Comparison of ENCODE assay signal across 7 cellular contexts in genomic region chr1:182299054-182299727, GRCh38.
DNase-seq lines count a peak whose midpoint lies in the region; ATAC-seq, FAIRE-seq and TF ChIP-seq lines count a peak whose summit lies in the region.
"Not testable (repeated sequence)": the region's sequence is repeated elsewhere in the genome, so short reads cannot be mapped to it uniquely, and the experiment has no call there.

No MANE protein-coding gene starts in this region.

- not testable (repeated sequence) for H3K9me3 Mint-ChIP-seq in CD4-positive, CD25-positive, alpha-beta regulatory T cell; T-helper 2 cell treated with Interferon-gamma antibody and Interleukin-4, amounts not matched to agents 5 μg/mL and 100 μg/mL, for 36 hours; activated CD8-positive, alpha-beta memory T cell treated with anti-CD3 and anti-CD28 coated beads, Interleukin-2, amount 10 ng/mL, durations not matched to agents 7 days and 5 days (ENCODE audit: low read depth); glutamatergic neuron (ENCODE audit: unreplicated experiment); stimulated activated effector memory CD8-positive, alpha-beta T cell treated with anti-CD3 and anti-CD28 coated beads, Interleukin-12 subunit alpha, Interleukin-12 subunit beta, amount 100 ng/mL, for 72 hours

- H3K4me1 Mint-ChIP-seq in CD4-positive, CD25-positive, alpha-beta regulatory T cell, result peaks cover 0 to 17% (median 5%) of the 10 kb centered on the region in 4 donors
- H3K4me1 Mint-ChIP-seq in T-helper 2 cell treated with Interferon-gamma antibody and Interleukin-4, amounts not matched to agents 5 μg/mL and 100 μg/mL, for 36 hours (ENCODE audit: low read depth), result peaks cover 26% of the 10 kb centered on the region
- H3K4me1 Mint-ChIP-seq in activated CD8-positive, alpha-beta memory T cell treated with anti-CD3 and anti-CD28 coated beads, Interleukin-2, amount 10 ng/mL, durations not matched to agents 7 days and 5 days, result peaks cover 33% of the 10 kb centered on the region
- H3K4me1 Mint-ChIP-seq in glutamatergic neuron (ENCODE audit: low read depth, unreplicated experiment), result peaks cover 25% of the 10 kb centered on the region
- H3K4me1 Mint-ChIP-seq in stimulated activated effector memory CD8-positive, alpha-beta T cell treated with anti-CD3 and anti-CD28 coated beads, Interleukin-12 subunit alpha, Interleukin-12 subunit beta, amount 100 ng/mL, for 72 hours, result peaks cover 38% of the 10 kb centered on the region

- H3K27ac Mint-ChIP-seq in CD4-positive, CD25-positive, alpha-beta regulatory T cell, result peak overlapping the region in 2 of 3 donors; percentile 21 to 67
- H3K27ac Mint-ChIP-seq in T-helper 2 cell treated with Interferon-gamma antibody and Interleukin-4, amounts not matched to agents 5 μg/mL and 100 μg/mL, for 36 hours, result peak overlapping the region; percentile 79
- H3K27ac Mint-ChIP-seq in activated CD8-positive, alpha-beta memory T cell treated with anti-CD3 and anti-CD28 coated beads, Interleukin-2, amount 10 ng/mL, durations not matched to agents 7 days and 5 days, result peak overlapping the region; percentile 77
- peak overlapping the region; percentile 74 for H3K27ac Mint-ChIP-seq in glutamatergic neuron (ENCODE audit: unreplicated experiment)
- H3K27ac Mint-ChIP-seq in stimulated activated effector memory CD8-positive, alpha-beta T cell treated with anti-CD3 and anti-CD28 coated beads, Interleukin-12 subunit alpha, Interleukin-12 subunit beta, amount 100 ng/mL, for 72 hours, result peak overlapping the region; percentile 48

- not testable (repeated sequence) for H2AFZ ChIP-seq in IMR-90 (replicated peaks; ENCODE audit: low read length, poor library complexity)
- peak overlapping the region; percentile 65 for H2AFZ ChIP-seq in K562 (ENCODE audit: low read depth, low read length)

- not testable (repeated sequence) for H3K79me2 ChIP-seq in K562 (ENCODE audit: control insufficient read depth, insufficient read depth, low read length)

- not testable (repeated sequence) for H3K23ac ChIP-seq in IMR-90 (ENCODE audit: low read depth, low read length)

- H4K5ac ChIP-seq in IMR-90 (ENCODE audit: low read depth, low read length), result not testable (repeated sequence)

- not testable (repeated sequence) for H4K91ac ChIP-seq in IMR-90 (ENCODE audit: insufficient read depth, low read depth, low read length)

- not testable (repeated sequence) for H3K36me3 Mint-ChIP-seq in CD4-positive, CD25-positive, alpha-beta regulatory T cell; T-helper 2 cell treated with Interferon-gamma antibody and Interleukin-4, amounts not matched to agents 5 μg/mL and 100 μg/mL, for 36 hours (ENCODE audit: low read depth); activated CD8-positive, alpha-beta memory T cell treated with anti-CD3 and anti-CD28 coated beads, Interleukin-2, amount 10 ng/mL, durations not matched to agents 7 days and 5 days; glutamatergic neuron (ENCODE audit: unreplicated experiment); stimulated activated effector memory CD8-positive, alpha-beta T cell treated with anti-CD3 and anti-CD28 coated beads, Interleukin-12 subunit alpha, Interleukin-12 subunit beta, amount 100 ng/mL, for 72 hours

- WGBS in IMR-90 (ENCODE audit: extremely low coverage in 2 of 2, insufficient read length in 1 of 2), 2 experiments, result no CpG with 5 or more reads among the region's 14 CpGs
- 56% methylated on average over 13 of the region's 14 CpGs for WGBS in K562 (ENCODE audit: insufficient coverage, low coverage, missing lambda C conversion rate)

- H3K27ac ChIP-seq in CD4-positive, CD25-positive, alpha-beta regulatory T cell (ENCODE audit: insufficient read depth, low read length, poor library complexity, severe bottlenecking); IMR-90 (ENCODE audit: insufficient read depth, low read length): not testable (repeated sequence)
- peak overlapping the region; percentile 95 for H3K27ac ChIP-seq in K562 (ENCODE audit: extremely low read depth, low read depth, low read length)

- H3K4me3 ChIP-seq in CD4-positive, CD25-positive, alpha-beta regulatory T cell (ENCODE audit: low read depth, low read length); IMR-90 (ENCODE audit: insufficient read depth, low read depth, low read length); K562: not testable (repeated sequence)

- H3K27me3 ChIP-seq in CD4-positive, CD25-positive, alpha-beta regulatory T cell (ENCODE audit: control insufficient read depth, insufficient read depth, low read length); IMR-90 (ENCODE audit: control insufficient read depth, insufficient read depth, low read length); K562 (ENCODE audit: control insufficient read depth in 2 of 2, insufficient read depth in 2 of 2, low read length in 2 of 2): not testable (repeated sequence)

- H3K4ac ChIP-seq in IMR-90 (ENCODE audit: low read depth, low read length), result not testable (repeated sequence)

- H3K9me3 ChIP-seq in CD4-positive, CD25-positive, alpha-beta regulatory T cell (ENCODE audit: control insufficient read depth in 2 of 2, low read length in 2 of 2); IMR-90 (ENCODE audit: control insufficient read depth, insufficient read depth, low read length); K562 (replicated peaks; ENCODE audit: control insufficient read depth, insufficient read depth, low read depth, low read length): not testable (repeated sequence)

- POLR2A ChIA-PET in IMR-90 (lab: Charles Lee; ENCODE audit: unreplicated experiment), result not testable (repeated sequence)
- POLR2A ChIA-PET in K562 (lab: Yijun Ruan, JAX), result interaction anchor here (0.5 to 3.7 kb wide), 18 partner anchors 10 to 1355 kb away, joined by 3 to 48 read pairs (median 6); partner anchors contain the start of gene GLUL

- not testable (repeated sequence) for H2BK5ac ChIP-seq in IMR-90 (ENCODE audit: low read depth, low read length, poor library complexity, severe bottlenecking)

- dilution Hi-C loops in IMR-90 (cut with HindIII; ENCODE audit: low sequenced_read_pairs, unreplicated experiment), result not testable (repeated sequence)

- H3K14ac ChIP-seq in IMR-90 (replicated peaks; ENCODE audit: low read depth, low read length), result not testable (repeated sequence)

- H3K9ac ChIP-seq in IMR-90 (ENCODE audit: low read depth, low read length), result not testable (repeated sequence)
- H3K9ac ChIP-seq in K562 (ENCODE audit: insufficient read depth in 1 of 2, low read depth in 2 of 2, low read length in 2 of 2), result peak overlapping the region; percentile 70 to 75; a peak in 3 of 4 replicates

- H3K4me2 ChIP-seq in IMR-90 (ENCODE audit: low read depth, low read length), result not testable (repeated sequence)
- peak overlapping the region; percentile 44 for H3K4me2 ChIP-seq in K562 (ENCODE audit: insufficient read depth, low read length)

- not testable (repeated sequence) for H3K56ac ChIP-seq in IMR-90 (ENCODE audit: extremely low read depth, insufficient read depth, low read length)

- TF ChIP-seq RAD21 in IMR-90 (IDR thresholded peaks at IDR 0.05; ENCODE audit: low read length); K562 (CRISPR knock-in tag; conservative IDR thresholded peaks at IDR 0.05 in 1 of 2, IDR thresholded peaks at IDR 0.05 in 1 of 2): not testable (repeated sequence)

- H2AK5ac ChIP-seq in IMR-90 (ENCODE audit: low read depth, low read length), result not testable (repeated sequence)

- H2BK15ac ChIP-seq in IMR-90 (ENCODE audit: low read depth, low read length), result not testable (repeated sequence)

- not testable (repeated sequence) for H3K4me3 Mint-ChIP-seq in CD4-positive, CD25-positive, alpha-beta regulatory T cell; activated CD8-positive, alpha-beta memory T cell treated with anti-CD3 and anti-CD28 coated beads, Interleukin-2, amount 10 ng/mL, durations not matched to agents 7 days and 5 days; glutamatergic neuron (ENCODE audit: unreplicated experiment); stimulated activated effector memory CD8-positive, alpha-beta T cell treated with anti-CD3 and anti-CD28 coated beads, Interleukin-12 subunit alpha, Interleukin-12 subunit beta, amount 100 ng/mL, for 72 hours
- peak overlapping the region; percentile 43 for H3K4me3 Mint-ChIP-seq in T-helper 2 cell treated with Interferon-gamma antibody and Interleukin-4, amounts not matched to agents 5 μg/mL and 100 μg/mL, for 36 hours

- H2BK20ac ChIP-seq in IMR-90 (ENCODE audit: low read depth, low read length), result not testable (repeated sequence)

- not testable (repeated sequence) for H4K8ac ChIP-seq in IMR-90 (ENCODE audit: low read depth in 2 of 2, low read length in 2 of 2)

- H2AK9ac ChIP-seq in IMR-90 (replicated peaks; ENCODE audit: low read depth, low read length, poor library complexity), result peak overlapping the region; percentile 44

- not testable (repeated sequence) for ATAC-seq in CD4-positive, CD25-positive, alpha-beta regulatory T cell (ENCODE audit: low read depth in 2 of 2); IMR-90 (ENCODE audit: low read depth); activated CD8-positive, alpha-beta memory T cell treated with anti-CD3 and anti-CD28 coated beads, Interleukin-2, amount 10 ng/mL, durations not matched to agents 7 days and 5 days; stimulated activated effector memory CD8-positive, alpha-beta T cell treated with anti-CD3 and anti-CD28 coated beads, Interleukin-12 subunit alpha, Interleukin-12 subunit beta, amount 100 ng/mL, for 72 hours
- ATAC-seq in K562, result peak; percentile 11

- H3K4me1 ChIP-seq in CD4-positive, CD25-positive, alpha-beta regulatory T cell (ENCODE audit: control insufficient read depth, insufficient read depth, low read length, poor library complexity, severe bottlenecking); IMR-90 (ENCODE audit: control insufficient read depth, insufficient read depth, low read length): not testable (repeated sequence)
- H3K4me1 ChIP-seq in K562 (replicated peaks in 1 of 2; ENCODE audit: control insufficient read depth in 2 of 2, insufficient read depth in 2 of 2, low read length in 2 of 2), result peaks cover 37 to 55% of the 10 kb centered on the region in 2 experiments

- H3K79me1 ChIP-seq in IMR-90 (ENCODE audit: low read depth in 1 of 2, low read length in 2 of 2), result not testable (repeated sequence)

- H2BK120ac ChIP-seq in IMR-90 (ENCODE audit: low read depth, low read length), result not testable (repeated sequence)

- FAIRE-seq in K562 (lab: Jason Lieb, UNC), result not testable (repeated sequence)

- not testable (repeated sequence) for H3K9me1 ChIP-seq in IMR-90 (ENCODE audit: insufficient read depth, low read length); K562 (ENCODE audit: control insufficient read depth, insufficient read depth, low read length)

- DNase-seq in CD4-positive, CD25-positive, alpha-beta regulatory T cell; IMR-90; T-helper 2 cell treated with Interferon-gamma antibody and Interleukin-4, amounts not matched to agents 5 μg/mL and 100 μg/mL, for 36 hours (ENCODE audit: low spot score); activated CD8-positive, alpha-beta memory T cell treated with anti-CD3 and anti-CD28 coated beads, Interleukin-2, amount 10 ng/mL, durations not matched to agents 7 days and 5 days; K562 (ENCODE audit: extremely low read depth in 1 of 4, low spot score in 3 of 4); glutamatergic neuron; stimulated activated effector memory CD8-positive, alpha-beta T cell treated with anti-CD3 and anti-CD28 coated beads, Interleukin-12 subunit alpha, Interleukin-12 subunit beta, amount 100 ng/mL, for 72 hours (ENCODE audit: low spot score in 2 of 2): not testable (repeated sequence)

- not testable (repeated sequence) for BruUV-seq in IMR-90 (replicated peaks; lab: Mats Ljungman, UMichigan)
- BruUV-seq in K562 (replicated peaks; lab: Mats Ljungman, UMichigan), result TSS peak; percentile 79

- intact Hi-C loops in IMR-90 (cut with micrococcal nuclease); K562 (cut with micrococcal nuclease): not testable (repeated sequence)

- TF ChIP-seq POLR2A in IMR-90 (IDR thresholded peaks at IDR 0.05; ENCODE audit: low read depth, low read length); K562 (conservative IDR thresholded peaks at IDR 0.05): not testable (repeated sequence)

- H4K20me1 ChIP-seq in IMR-90 (ENCODE audit: insufficient read depth, low read length); K562 (replicated peaks; ENCODE audit: control insufficient read depth, insufficient read depth, low read length): not testable (repeated sequence)

- CTCF ChIA-PET in IMR-90 (lab: Yijun Ruan, JAX); K562 (lab: Yijun Ruan, JAX; ENCODE audit: low intra/inter-chr PET ratio): not testable (repeated sequence)
- CTCF ChIA-PET in activated CD8-positive, alpha-beta memory T cell treated with anti-CD3 and anti-CD28 coated beads, Interleukin-2, amount 10 ng/mL, durations not matched to agents 7 days and 5 days (lab: Charles Lee), result interaction anchor here (0.6 to 1.4 kb wide), 4 partner anchors 36 to 156 kb away, joined by 3 read pairs; no protein-coding TSS in a partner anchor

- not testable (repeated sequence) for H3K36me3 ChIP-seq in CD4-positive, CD25-positive, alpha-beta regulatory T cell (ENCODE audit: control insufficient read depth, insufficient read depth, low read length); IMR-90 (ENCODE audit: control insufficient read depth, insufficient read depth, low read length); K562 (ENCODE audit: control insufficient read depth, insufficient read depth, low read length)

- in situ Hi-C loops in IMR-90 (cut with MboI; ENCODE audit: low sequenced_read_pairs); K562 (cut with MboI): not testable (repeated sequence)

- H3K27me3 Mint-ChIP-seq in CD4-positive, CD25-positive, alpha-beta regulatory T cell; T-helper 2 cell treated with Interferon-gamma antibody and Interleukin-4, amounts not matched to agents 5 μg/mL and 100 μg/mL, for 36 hours (ENCODE audit: low read depth); activated CD8-positive, alpha-beta memory T cell treated with anti-CD3 and anti-CD28 coated beads, Interleukin-2, amount 10 ng/mL, durations not matched to agents 7 days and 5 days; glutamatergic neuron (ENCODE audit: unreplicated experiment): not testable (repeated sequence)

- H3K18ac ChIP-seq in IMR-90 (ENCODE audit: low read depth, low read length), result not testable (repeated sequence)

- not testable (repeated sequence) for TF ChIP-seq CTCF in IMR-90 (conservative IDR thresholded peaks at IDR 0.05; ENCODE audit: low read depth, low read length); K562 (IDR thresholded peaks at IDR 0.05 in 2 of 3, conservative IDR thresholded peaks at IDR 0.05 in 1 of 3; ENCODE audit: insufficient read depth in 2 of 3, low read depth in 1 of 3, low read length in 3 of 3); glutamatergic neuron (IDR thresholded peaks at IDR 0.05; ENCODE audit: partially characterized antibody, unreplicated experiment)

- not testable (repeated sequence) for TF ChIP-seq EP300 in K562 (IDR thresholded peaks at IDR 0.05; ENCODE audit: low read length)
